1 cellular context compared by ENCODE assay signal in the genomic region with DNA sequence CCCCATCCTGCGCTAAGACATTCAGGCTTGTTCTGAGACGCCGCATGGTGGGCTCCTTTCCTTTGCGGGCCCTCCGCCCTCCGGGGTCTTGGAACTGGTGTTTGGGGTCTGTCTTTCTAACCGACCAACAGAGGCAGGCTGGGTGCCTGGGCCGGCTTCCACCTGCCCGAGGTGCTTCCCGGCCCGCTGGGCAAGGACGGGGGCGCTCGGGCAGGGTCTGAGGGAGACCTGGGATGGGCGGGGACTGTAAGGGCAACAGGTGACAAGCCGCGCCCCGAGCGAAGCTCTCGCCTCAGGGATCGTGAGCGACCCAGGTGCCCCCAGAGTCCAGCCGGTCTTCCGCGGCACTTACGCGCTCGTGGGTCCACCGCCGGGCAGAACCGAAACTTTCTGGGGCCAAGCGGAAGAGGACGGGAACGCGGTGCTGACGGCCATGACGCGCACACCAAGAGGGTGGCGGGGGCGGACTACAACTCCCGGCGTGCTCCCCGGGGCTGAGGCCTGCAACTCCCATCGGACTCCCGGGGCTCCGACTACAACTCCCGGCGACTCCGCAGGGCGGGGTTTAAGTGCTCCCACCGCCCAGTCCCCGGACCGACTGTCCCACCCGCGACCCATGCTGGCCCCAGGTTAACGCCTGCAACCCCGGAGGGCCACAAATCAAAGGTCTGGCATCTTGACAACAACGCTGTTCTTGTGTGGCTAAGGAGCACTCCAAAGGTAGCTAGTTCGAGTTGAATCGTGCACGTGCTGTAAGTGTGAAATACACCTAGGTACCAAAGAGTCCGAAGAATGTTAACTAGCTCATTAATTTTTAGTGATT.
TF ChIP-seq lines count a peak whose summit lies in the region.

A gene (minus strand): TSS at position 455 of the 823 bp plus-strand sequence. CDS start 10,914 bp downstream, outside the sequence.

TF ChIP-seq in SK-N-SH, 30 proteins besides CTCF, POLR2A, EP300 and RAD21 (continued from another document):
- TF ChIP-seq CHD2 (IDR thresholded peaks at IDR 0.05; ENCODE audit: low read length, partially characterized antibody) = peak; percentile 67
- peak; percentile 64; the same call in 1 of the 2 replicates for TF ChIP-seq TAF1 (IDR thresholded peaks at IDR 0.05; ENCODE audit: borderline replicate concordance, low read depth, low read length)
